Comparison of ENCODE assay signal across 32 cellular contexts in genomic region chr10:116960066-116960465, GRCh38. TPM values are rescaled to one million over a fixed set of nuclear protein-coding genes. Genes with fewer than 3 reads are reported as not detected.
DNase-seq lines count a peak whose midpoint lies in the region; ATAC-seq and TF ChIP-seq lines count a peak whose summit lies in the region.
"Had no signal": no experiment of that assay in that cellular context is flagged by ENCODE, and none has a peak within 500 bp of the region (broad histone marks: within the 10 kb centered on the region; RNA-seq: fewer than 3 reads in every experiment).

No MANE protein-coding gene starts in this region.

- in situ Hi-C loops in astrocyte of the spinal cord (cut with HindIII; ENCODE audit: low sequenced_read_pairs) = no loop called here

- no peak overlapping the region for H3K4me3 ChIP-seq in astrocyte of the spinal cord (ENCODE audit: low read depth, low read length)
- H3K4me3 ChIP-seq in endodermal cell (ENCODE audit: low read length) = no peak overlapping the region
- H3K4me3 ChIP-seq: A549, HAP-1, MG63, ovary, right lobe of liver, thoracic aorta, vagina had no signal

- H3K9ac ChIP-seq in endodermal cell (ENCODE audit: extremely low read depth, low read length, poor library complexity, severe bottlenecking) = no peak overlapping the region

- H3K9me3 ChIP-seq in endodermal cell (ENCODE audit: control insufficient read depth, low read length) = no peaks in the 10 kb centered on the region
- H3K9me3 ChIP-seq: A549, HAP-1, MG63, ovary, right lobe of liver, thoracic aorta, vagina had no signal

- H3K4me1 Mint-ChIP-seq in activated T-cell treated with anti-CD3 and anti-CD28 coated beads, Interleukin-2, amount 50 U/mL, for 4 hours (ENCODE audit: low read depth) = no peaks in the 10 kb centered on the region
- H3K4me1 Mint-ChIP-seq in endodermal cell = peaks cover 19% of the 10 kb centered on the region
- H3K4me1 Mint-ChIP-seq: B cell; nephron progenitor cell; stimulated activated memory B cell treated with anti-CD40 and anti-IgM and Interleukin-4, amounts not matched to agents 10 μg/mL and 1 μg/mL and 100 μg/mL, for 72 hours had no signal

- H3K27ac Mint-ChIP-seq in endodermal cell = no peak overlapping the region
- H3K27ac Mint-ChIP-seq: activated CD8-positive, alpha-beta T cell treated with anti-CD3 and anti-CD28 coated beads, Interleukin-2, amount 10 ng/mL, durations not matched to agents 7 days and 5 days; activated naive CD8-positive, alpha-beta T cell; B cell; nephron progenitor cell; stimulated activated memory B cell treated with anti-CD40 and anti-IgM and Interleukin-4, amounts not matched to agents 10 μg/mL and 1 μg/mL and 100 μg/mL, for 72 hours; T-helper 1 cell treated with Interleukin-12 subunit alpha and Interleukin-12 subunit beta and Interleukin-4 antibody, amounts not matched to agents 30 μg/mL and 1 μg/mL, for 36 hours had no signal

- no peaks in the 10 kb centered on the region for H3K36me3 Mint-ChIP-seq in activated T-cell treated with anti-CD3 and anti-CD28 coated beads, Interleukin-2, amount 50 U/mL, for 4 hours (ENCODE audit: insufficient read depth)
- peaks cover 8% of the 10 kb centered on the region for H3K36me3 Mint-ChIP-seq in endodermal cell (ENCODE audit: low read depth)
- H3K36me3 Mint-ChIP-seq: activated naive CD8-positive, alpha-beta T cell; stimulated activated memory B cell treated with anti-CD40 and anti-IgM and Interleukin-4, amounts not matched to agents 10 μg/mL and 1 μg/mL and 100 μg/mL, for 72 hours had no signal

- H3K36me3 ChIP-seq in endodermal cell (ENCODE audit: control insufficient read depth, insufficient read depth, low read length) = peaks cover 5% of the 10 kb centered on the region
- H3K36me3 ChIP-seq: HAP-1, MG63, ovary, thoracic aorta, vagina had no signal

- TF ChIP-seq CTCF in astrocyte of the spinal cord (IDR thresholded peaks at IDR 0.05; ENCODE audit: low read depth, low read length) = no peak
- TF ChIP-seq CTCF in endodermal cell (conservative IDR thresholded peaks at IDR 0.05) = no peak

- DNase-seq in GM03348 (ENCODE audit: low spot score) = peak; percentile 29
- peak; percentile 18 for DNase-seq in astrocyte of the spinal cord (ENCODE audit: low read depth, low spot score)
- DNase-seq in kidney glomerular epithelial cell (lab: John Stamatoyannopoulos, UW) = peak; percentile 64
- DNase-seq in substantia nigra (lab: John Stamatoyannopoulos, UW) = no peak
- DNase-seq in activated T-cell treated with anti-CD3 and anti-CD28 coated beads, Interleukin-2, amount 50 U/mL, for 4 hours = no peak
- no peak for DNase-seq in endodermal cell
- no peak for DNase-seq in NCI-H2029 treated with DMSO at 0.1 percent for 48 hours (lab: John Stamatoyannopoulos, UW)
- DNase-seq: activated CD8-positive, alpha-beta T cell treated with anti-CD3 and anti-CD28 coated beads, Interleukin-2, amount 10 ng/mL, durations not matched to agents 7 days and 5 days; activated effector memory CD4-positive, alpha-beta T cell treated with Interleukin-2 at 50 U/mL for 16 hours; activated T-cell treated with anti-CD3 and anti-CD28 coated beads for 4 hours; cerebellar nuclear complex; DMS153; head of caudate nucleus; KG1; left cardiac atrium; MG63; NCI-H2081; NCI-H345; nephron progenitor cell; ovary; right lobe of liver; stimulated activated CD4-positive, alpha-beta T cell treated with anti-CD3 and anti-CD28 coated beads, Interleukin-4, amount 100 ng/mL, for 4 hours had no signal

- H3K9me3 Mint-ChIP-seq in activated T-cell treated with anti-CD3 and anti-CD28 coated beads, Interleukin-2, amount 50 U/mL, for 4 hours = no peaks in the 10 kb centered on the region
- no peaks in the 10 kb centered on the region for H3K9me3 Mint-ChIP-seq in endodermal cell
- H3K9me3 Mint-ChIP-seq: nephron progenitor cell; stimulated activated memory B cell treated with anti-CD40 and anti-IgM and Interleukin-4, amounts not matched to agents 10 μg/mL and 1 μg/mL and 100 μg/mL, for 72 hours; T-helper 1 cell treated with Interleukin-12 subunit alpha and Interleukin-12 subunit beta and Interleukin-4 antibody, amounts not matched to agents 30 μg/mL and 1 μg/mL, for 36 hours had no signal

- no peak for ATAC-seq in HG03097 (IDR thresholded peaks at IDR 0.05; ENCODE audit: low FRiP score, unreplicated experiment)
- no peak for ATAC-seq in activated T-cell treated with anti-CD3 and anti-CD28 coated beads, Interleukin-2, amount 50 U/mL, for 4 hours
- ATAC-seq: A549; activated CD8-positive, alpha-beta T cell treated with anti-CD3 and anti-CD28 coated beads, Interleukin-2, amount 10 ng/mL, durations not matched to agents 7 days and 5 days; right lobe of liver; stimulated activated memory B cell treated with anti-CD40 and anti-IgM and Interleukin-4, amounts not matched to agents 10 μg/mL and 1 μg/mL and 100 μg/mL, for 72 hours had no signal

- no peaks in the 10 kb centered on the region for H3K27me3 ChIP-seq in endodermal cell (ENCODE audit: control insufficient read depth, insufficient read depth, low read length, poor library complexity, severe bottlenecking)
- H3K27me3 ChIP-seq: MG63, ovary, right lobe of liver, vagina had no signal

- H3K27ac ChIP-seq in substantia nigra (ENCODE audit: low read depth, low read length, poor library complexity, severe bottlenecking) (peak overlapping the region; percentile 91), endodermal cell (ENCODE audit: low read depth, low read length) (no peak overlapping the region)
- H3K27ac ChIP-seq: A549, ovary, right lobe of liver, RWPE1, thoracic aorta, vagina had no signal

- H3K27me3 Mint-ChIP-seq in activated T-cell treated with anti-CD3 and anti-CD28 coated beads, Interleukin-2, amount 50 U/mL, for 4 hours (ENCODE audit: low read depth) = no peaks in the 10 kb centered on the region
- no peaks in the 10 kb centered on the region for H3K27me3 Mint-ChIP-seq in endodermal cell (ENCODE audit: insufficient read depth)
- H3K27me3 Mint-ChIP-seq: B cell; stimulated activated memory B cell treated with anti-CD40 and anti-IgM and Interleukin-4, amounts not matched to agents 10 μg/mL and 1 μg/mL and 100 μg/mL, for 72 hours had no signal

- H3K4me1 ChIP-seq in endodermal cell (ENCODE audit: control insufficient read depth, insufficient read depth, low read length) = no peaks in the 10 kb centered on the region
- H3K4me1 ChIP-seq: A549, right lobe of liver, vagina had no signal

- H3K4me3 Mint-ChIP-seq in activated T-cell treated with anti-CD3 and anti-CD28 coated beads, Interleukin-2, amount 50 U/mL, for 4 hours = no peak overlapping the region
- no peak overlapping the region for H3K4me3 Mint-ChIP-seq in endodermal cell
- H3K4me3 Mint-ChIP-seq: activated CD8-positive, alpha-beta T cell treated with anti-CD3 and anti-CD28 coated beads, Interleukin-2, amount 10 ng/mL, durations not matched to agents 7 days and 5 days; activated naive CD8-positive, alpha-beta T cell; B cell; nephron progenitor cell; stimulated activated memory B cell treated with anti-CD40 and anti-IgM and Interleukin-4, amounts not matched to agents 10 μg/mL and 1 μg/mL and 100 μg/mL, for 72 hours; T-helper 1 cell treated with Interleukin-12 subunit alpha and Interleukin-12 subunit beta and Interleukin-4 antibody, amounts not matched to agents 30 μg/mL and 1 μg/mL, for 36 hours had no signal

- 98 to 100% methylated on average over 1 to 3 of the region's 3 CpGs for WGBS in endodermal cell (ENCODE audit: insufficient coverage in 1 of 2, insufficient read length in 1 of 2), 2 experiments

RNA-seq across cellular contexts. Expression of gene SHTN1, which starts 44.9 kb away (rescaled TPM):
- total RNA-seq in activated T-cell treated with anti-CD3 and anti-CD28 coated beads, Interleukin-2, amount 50 U/mL, for 4 hours = under 1 TPM; 0.13 to 0.35 (median 0.24) TPM
- total RNA-seq in endodermal cell = 10 to 100 TPM; 39.4 to 59.5 TPM
- polyA plus RNA-seq in endodermal cell (2013, experiment 1 of 2) = 10.7 TPM
- polyA plus RNA-seq in endodermal cell (2013, experiment 2 of 2) = 12.8 TPM
- total RNA-seq: activated CD8-positive, alpha-beta T cell treated with anti-CD3 and anti-CD28 coated beads, Interleukin-2, amount 10 ng/mL, durations not matched to agents 7 days and 5 days had no signal

Comparison
In these comparisons a context has a peak if more than half of its experiments do, and no peak if none do; other contexts are left out.
1. DNase-seq: peak in GM03348 (single experiment), astrocyte of the spinal cord (single experiment) and kidney glomerular epithelial cell (single experiment); none in substantia nigra (0 of 49), activated T-cell treated with anti-CD3 and anti-CD28 coated beads, Interleukin-2, amount 50 U/mL, for 4 hours (single experiment), endodermal cell (single experiment) and NCI-H2029 treated with DMSO at 0.1 percent for 48 hours (single experiment).
2. RNA of gene SHTN1, which starts 44.9 kb away (total RNA-seq): 39.4 to 59.5 TPM in endodermal cell; 0.13 to 0.35 TPM in activated T-cell treated with anti-CD3 and anti-CD28 coated beads, Interleukin-2, amount 50 U/mL, for 4 hours; every median in the first group is over 10 times any median in the second.